In genomic region chr10:128912568-128913311, GRCh38 we compare ENCODE assay signal across 28 cellular contexts.
DNase-seq lines count a peak whose midpoint lies in the region; ATAC-seq and TF ChIP-seq lines count a peak whose summit lies in the region.
"Had no signal": no experiment of that assay in that cellular context is flagged by ENCODE, and none has a peak within 500 bp of the region (broad histone marks: within the 10 kb centered on the region; RNA-seq: fewer than 3 reads in every experiment).

No MANE protein-coding gene starts in this region.

- peak overlapping the region; percentile 69 for H3K27ac ChIP-seq in MM.1S (ENCODE audit: low read length)
- peak overlapping the region; percentile 54 for H3K27ac ChIP-seq in cingulate gyrus (ENCODE audit: low read depth, low read length)
- no peak overlapping the region for H3K27ac ChIP-seq in colonic mucosa
- H3K27ac ChIP-seq: A549, gastrocnemius medialis, Peyer's patch, thoracic aorta had no signal

- H3K27ac Mint-ChIP-seq in T-helper 1 cell treated with Interleukin-12 subunit alpha and Interleukin-12 subunit beta and Interleukin-4 antibody, amounts not matched to agents 30 μg/mL and 1 μg/mL, for 36 hours = peak overlapping the region; percentile 16
- H3K27ac Mint-ChIP-seq: activated naive CD8-positive, alpha-beta T cell treated with anti-CD3 and anti-CD28 coated beads, Interleukin-2, amount 50 U/mL, for 24 hours; CD4-positive, alpha-beta T cell; stimulated activated memory B cell treated with anti-CD40 and anti-IgM and Interleukin-4, amounts not matched to agents 10 μg/mL and 1 μg/mL and 100 μg/mL, for 72 hours had no signal

- no peak for DNase-seq in T-helper 1 cell
- peak; percentile 71 for DNase-seq in MM.1S
- peak; percentile 83 for DNase-seq in putamen (ENCODE audit: low spot score)
- DNase-seq in colonic mucosa = no peak
- DNase-seq: activated CD8-positive, alpha-beta memory T cell treated with anti-CD3 and anti-CD28 coated beads for 24 hours; activated gamma-delta T cell treated with Interleukin-2 at 50 U/mL for 16 hours; activated naive CD8-positive, alpha-beta T cell treated with anti-CD3 and anti-CD28 coated beads, Interleukin-2, amount 50 U/mL, for 24 hours; activated T-cell treated with anti-CD3 and anti-CD28 coated beads, Interleukin-2, amount 50 U/mL, for 1 hour; CD4-positive, alpha-beta T cell; EL; gastrocnemius medialis; H7; KBM-7; kidney glomerular epithelial cell; NCI-H1417 treated with DMSO at 0.1 percent for 48 hours; NCI-H2029 treated with DMSO at 0.1 percent for 48 hours; NCI-H226; NCI-H69; Peyer's patch; SHP77; stimulated activated CD4-positive, alpha-beta T cell treated with anti-CD3 and anti-CD28 coated beads, Interleukin-4, amount 100 ng/mL, for 4 hours had no signal

- ATAC-seq in HG03439 (IDR thresholded peaks at IDR 0.05; ENCODE audit: unreplicated experiment) (no peak), HG02938 (IDR thresholded peaks at IDR 0.05; ENCODE audit: unreplicated experiment) (no peak)
- ATAC-seq: A549; activated naive CD8-positive, alpha-beta T cell treated with anti-CD3 and anti-CD28 coated beads, Interleukin-2, amount 50 U/mL, for 24 hours; gastrocnemius medialis; stimulated activated memory B cell treated with anti-CD40 and anti-IgM and Interleukin-4, amounts not matched to agents 10 μg/mL and 1 μg/mL and 100 μg/mL, for 72 hours had no signal

- peaks cover 23% of the 10 kb centered on the region for H3F3A ChIP-seq in MM.1S (ENCODE audit: insufficient read depth, low read length)

- no peaks in the 10 kb centered on the region for H3K9me3 Mint-ChIP-seq in T-helper 1 cell treated with Interleukin-12 subunit alpha and Interleukin-12 subunit beta and Interleukin-4 antibody, amounts not matched to agents 30 μg/mL and 1 μg/mL, for 36 hours
- H3K9me3 Mint-ChIP-seq: activated naive CD8-positive, alpha-beta T cell treated with anti-CD3 and anti-CD28 coated beads, Interleukin-2, amount 50 U/mL, for 24 hours; CD4-positive, alpha-beta T cell; stimulated activated memory B cell treated with anti-CD40 and anti-IgM and Interleukin-4, amounts not matched to agents 10 μg/mL and 1 μg/mL and 100 μg/mL, for 72 hours had no signal

- H3K4me1 ChIP-seq in MM.1S (ENCODE audit: low read length) (peaks cover 44% of the 10 kb centered on the region), colonic mucosa (no peaks in the 10 kb centered on the region)
- H3K4me1 ChIP-seq: A549, Peyer's patch had no signal

- H4K20me1 ChIP-seq in MM.1S (ENCODE audit: insufficient read depth, low read length) = no peaks in the 10 kb centered on the region

- peaks cover 10% of the 10 kb centered on the region for H3K4me1 Mint-ChIP-seq in T-helper 1 cell treated with Interleukin-12 subunit alpha and Interleukin-12 subunit beta and Interleukin-4 antibody, amounts not matched to agents 30 μg/mL and 1 μg/mL, for 36 hours (ENCODE audit: low read depth)
- H3K4me1 Mint-ChIP-seq: activated naive CD8-positive, alpha-beta T cell treated with anti-CD3 and anti-CD28 coated beads, Interleukin-2, amount 50 U/mL, for 24 hours; stimulated activated memory B cell treated with anti-CD40 and anti-IgM and Interleukin-4, amounts not matched to agents 10 μg/mL and 1 μg/mL and 100 μg/mL, for 72 hours had no signal

- H3K4me2 ChIP-seq in MM.1S (ENCODE audit: low read depth, low read length) = peak overlapping the region; percentile 67
- H3K4me2 ChIP-seq: A549 had no signal

- H3K27me3 Mint-ChIP-seq in T-helper 1 cell treated with Interleukin-12 subunit alpha and Interleukin-12 subunit beta and Interleukin-4 antibody, amounts not matched to agents 30 μg/mL and 1 μg/mL, for 36 hours (ENCODE audit: low read depth) = no peaks in the 10 kb centered on the region
- H3K27me3 Mint-ChIP-seq: activated naive CD8-positive, alpha-beta T cell treated with anti-CD3 and anti-CD28 coated beads, Interleukin-2, amount 50 U/mL, for 24 hours; CD4-positive, alpha-beta T cell had no signal

- H3K9ac ChIP-seq in MM.1S (ENCODE audit: low read length) (peak overlapping the region; percentile 28; the same call in 1 of the 2 replicates), colonic mucosa (ENCODE audit: low read depth in 2 of 2, low read length in 2 of 2) (no peak overlapping the region)

- H3K4me3 ChIP-seq in MM.1S (ENCODE audit: low read length) (peak overlapping the region; percentile 13; the same call in 1 of the 2 replicates), colonic mucosa (no peak overlapping the region)
- H3K4me3 ChIP-seq: A549, gastrocnemius medialis, Peyer's patch, thoracic aorta had no signal

- H3K27me3 ChIP-seq in MM.1S (replicated peaks; ENCODE audit: insufficient read depth, low read length) = no peaks in the 10 kb centered on the region
- H3K27me3 ChIP-seq in colonic mucosa = no peaks in the 10 kb centered on the region
- H3K27me3 ChIP-seq: gastrocnemius medialis, Peyer's patch had no signal

- H3K9me2 ChIP-seq in MM.1S (replicated peaks; ENCODE audit: insufficient read depth, low read length) = no peaks in the 10 kb centered on the region

- no peaks in the 10 kb centered on the region for H3K36me3 Mint-ChIP-seq in T-helper 1 cell treated with Interleukin-12 subunit alpha and Interleukin-12 subunit beta and Interleukin-4 antibody, amounts not matched to agents 30 μg/mL and 1 μg/mL, for 36 hours (ENCODE audit: low read depth)
- H3K36me3 Mint-ChIP-seq: stimulated activated memory B cell treated with anti-CD40 and anti-IgM and Interleukin-4, amounts not matched to agents 10 μg/mL and 1 μg/mL and 100 μg/mL, for 72 hours had no signal

- H3K9me3 ChIP-seq in MM.1S (replicated peaks; ENCODE audit: insufficient read depth, low read length) (no peaks in the 10 kb centered on the region), colonic mucosa (no peaks in the 10 kb centered on the region)
- H3K9me3 ChIP-seq: A549, gastrocnemius medialis, Peyer's patch, thoracic aorta had no signal

- TF ChIP-seq CTCF in MM.1S (IDR thresholded peaks at IDR 0.05; ENCODE audit: low read length) (no peak), colonic mucosa (IDR thresholded peaks at IDR 0.05) (no peak)

- no peaks in the 10 kb centered on the region for H3K79me2 ChIP-seq in MM.1S (ENCODE audit: low read length)

- no peaks in the 10 kb centered on the region for H3K36me3 ChIP-seq in MM.1S (replicated peaks; ENCODE audit: insufficient read depth, low read length)
- H3K36me3 ChIP-seq in colonic mucosa = no peaks in the 10 kb centered on the region
- H3K36me3 ChIP-seq: gastrocnemius medialis, Peyer's patch, thoracic aorta had no signal

- H3K4me3 Mint-ChIP-seq in T-helper 1 cell treated with Interleukin-12 subunit alpha and Interleukin-12 subunit beta and Interleukin-4 antibody, amounts not matched to agents 30 μg/mL and 1 μg/mL, for 36 hours = no peak overlapping the region
- H3K4me3 Mint-ChIP-seq: activated naive CD8-positive, alpha-beta T cell treated with anti-CD3 and anti-CD28 coated beads, Interleukin-2, amount 50 U/mL, for 24 hours; CD4-positive, alpha-beta T cell; stimulated activated memory B cell treated with anti-CD40 and anti-IgM and Interleukin-4, amounts not matched to agents 10 μg/mL and 1 μg/mL and 100 μg/mL, for 72 hours had no signal

- intact Hi-C loops in colonic mucosa (cut with DNase I) = no loop called here

- H2AFZ ChIP-seq in MM.1S (ENCODE audit: low read length) = peak overlapping the region; percentile 79

Comparison
In these comparisons a context has a peak if more than half of its experiments do, and no peak if none do; other contexts are left out.
1. DNase-seq: peak in MM.1S (single experiment) and putamen (single experiment); none in T-helper 1 cell (0 of 5) and colonic mucosa (single experiment).